In the genomic region with DNA sequence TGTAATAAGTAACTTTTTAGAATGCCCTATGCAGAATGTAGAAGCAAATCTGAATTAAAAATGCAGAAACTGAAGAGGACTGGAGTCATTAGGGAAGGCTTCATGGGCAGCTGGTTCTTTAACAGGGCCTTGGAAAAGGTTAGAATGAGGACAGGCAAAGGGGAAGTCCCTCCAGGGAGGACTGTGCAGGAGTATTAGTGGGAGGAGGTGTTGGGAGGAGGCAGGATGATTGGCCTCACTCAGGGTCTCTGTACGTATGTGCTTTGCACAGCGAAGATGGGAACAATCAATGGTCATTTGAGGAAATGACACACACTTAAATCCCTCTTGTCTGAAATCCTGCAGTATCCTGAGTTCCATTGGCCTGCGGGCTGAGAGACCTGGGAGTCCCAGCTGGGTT, we compare ENCODE assay signal across 23 cellular contexts.
"Had no signal": no experiment of that assay in that cellular context is flagged by ENCODE, and none has a peak within 500 bp of the region (broad histone marks: within the 10 kb centered on the region; RNA-seq: fewer than 3 reads in every experiment).

No MANE protein-coding gene starts in this region.

- H3K36me3 ChIP-seq: cardiac muscle cell, stomach, upper lobe of left lung had no signal

- DNase-seq: activated CD4-positive, alpha-beta T cell treated with anti-CD3 and anti-CD28 coated beads, Interleukin-2, amount 10 ng/mL, durations not matched to agents 24 days and 14 days; activated CD4-positive, CD25-positive, alpha-beta regulatory T cell; activated CD8-positive, alpha-beta T cell treated with anti-CD3 and anti-CD28 coated beads for 36 hours; activated naive CD4-positive, alpha-beta T cell treated with Interleukin-2 at 50 U/mL for 16 hours; activated naive CD8-positive, alpha-beta T cell treated with anti-CD3 and anti-CD28 coated beads, Interleukin-2, amount 10 ng/mL, durations not matched to agents 7 days and 5 days; activated T-cell treated with anti-CD3 and anti-CD28 coated beads, Interleukin-2, amount 50 U/mL, for 1 hour; amygdala; endodermal cell; foreskin melanocyte; glutamatergic neuron; mammary epithelial cell; midbrain; nephron progenitor cell; stimulated activated CD4-positive, alpha-beta T cell treated with anti-CD3 and anti-CD28 coated beads, Interleukin-4, amount 100 ng/mL, for 24 hours; stomach; T-helper 9 cell; upper lobe of left lung had no signal

- ATAC-seq: activated CD8-positive, alpha-beta T cell treated with anti-CD3 and anti-CD28 coated beads for 36 hours; left lobe of liver; sciatic nerve; stimulated activated effector memory CD8-positive, alpha-beta T cell treated with anti-CD3 and anti-CD28 coated beads, Interleukin-12 subunit alpha, Interleukin-12 subunit beta, amount 100 ng/mL, for 72 hours had no signal

- H3K27ac ChIP-seq: cardiac muscle cell, epithelial cell of prostate, stomach had no signal

- H3K9me3 ChIP-seq: stomach, upper lobe of left lung had no signal

- H3K4me1 ChIP-seq: stomach had no signal

- H3K4me2 ChIP-seq: smooth muscle cell had no signal

- H3K27me3 ChIP-seq: cardiac muscle cell, stomach, upper lobe of left lung had no signal

- H3K4me3 ChIP-seq: cardiac muscle cell, smooth muscle cell, stomach, upper lobe of left lung had no signal
